9 cellular contexts compared by ENCODE assay signal in genomic region chr1:95072117-95072516, GRCh38. TPM values are rescaled to one million over a fixed set of nuclear protein-coding genes. Genes with fewer than 3 reads are reported as not detected.
DNase-seq lines count a peak whose midpoint lies in the region; ATAC-seq, FAIRE-seq and TF ChIP-seq lines count a peak whose summit lies in the region.
"Had no signal": no experiment of that assay in that cellular context is flagged by ENCODE, and none has a peak within 500 bp of the region (broad histone marks: within the 10 kb centered on the region; RNA-seq: fewer than 3 reads in every experiment).

No MANE protein-coding gene starts in this region.

- H3K9me3 Mint-ChIP-seq in Calu3 (ENCODE audit: low read depth, unreplicated experiment) = no peaks in the 10 kb centered on the region
- H3K9me3 Mint-ChIP-seq in endodermal cell = no peaks in the 10 kb centered on the region

- no peak overlapping the region for H3K27ac ChIP-seq in endodermal cell (ENCODE audit: low read depth, low read length)
- H3K27ac ChIP-seq in osteoblast (ENCODE audit: low read depth, low read length) = peak overlapping the region; percentile 84

- H4K20me1 ChIP-seq in osteoblast (ENCODE audit: insufficient read depth, low read length) = no peaks in the 10 kb centered on the region

- DNase-seq in Calu3 (no peak), NB4 (ENCODE audit: low read depth) (no peak), endodermal cell (no peak), osteoblast (ENCODE audit: insufficient read length, low spot score, missing footprints) (no peak), cerebellar cortex (ENCODE audit: low spot score) (no peak), germinal center (ENCODE audit: low spot score) (no peak), RCC 7860 (ENCODE audit: low spot score) (no peak)

- no peaks in the 10 kb centered on the region for H3K79me2 ChIP-seq in osteoblast (ENCODE audit: insufficient read depth, low read length)

- intact Hi-C loops in Calu3 (cut with micrococcal nuclease; ENCODE audit: unreplicated experiment) = loop anchor here (5.0 kb wide), 1 partner anchor 160 kb away; the partner anchor contains the start of gene RWDD3

- H3K27me3 ChIP-seq in endodermal cell (ENCODE audit: control insufficient read depth, insufficient read depth, low read length, poor library complexity, severe bottlenecking) = no peaks in the 10 kb centered on the region
- no peaks in the 10 kb centered on the region for H3K27me3 ChIP-seq in osteoblast (ENCODE audit: insufficient read depth, low read length)

- peak overlapping the region; percentile 94 for H2AFZ ChIP-seq in osteoblast (ENCODE audit: low read length)

- no peak for FAIRE-seq in RCC 7860 (lab: Jason Lieb, UNC)
- FAIRE-seq: islet of Langerhans had no signal

- H3K4me1 Mint-ChIP-seq in Calu3 (ENCODE audit: low read depth, unreplicated experiment) = peaks cover 43% of the 10 kb centered on the region
- H3K4me1 Mint-ChIP-seq in endodermal cell = peaks cover 37% of the 10 kb centered on the region

- BruUV-seq in Calu3 (replicated peaks; lab: Mats Ljungman, UMichigan) = TSS peak; percentile 77

- no peak for TF ChIP-seq POLR2A in NB4 (IDR thresholded peaks at IDR 0.05; ENCODE audit: extremely low read depth, insufficient read length)

- H3K36me3 Mint-ChIP-seq in Calu3 (ENCODE audit: insufficient read depth, unreplicated experiment) (peaks cover 16% of the 10 kb centered on the region), endodermal cell (ENCODE audit: low read depth) (peaks cover 7% of the 10 kb centered on the region)

- ATAC-seq in GM21786 (IDR thresholded peaks at IDR 0.05; ENCODE audit: unreplicated experiment) = no peak

- no peak for TF ChIP-seq CTCF in Calu3 (IDR thresholded peaks at IDR 0.05; ENCODE audit: unreplicated experiment)
- no peak for TF ChIP-seq CTCF in NB4 (IDR thresholded peaks at IDR 0.05; ENCODE audit: low read depth, low read length)
- TF ChIP-seq CTCF in endodermal cell (conservative IDR thresholded peaks at IDR 0.05) = no peak
- no peak for TF ChIP-seq CTCF in osteoblast (IDR thresholded peaks at IDR 0.05; ENCODE audit: extremely low read depth, low read depth, low read length)

- H3K36me3 ChIP-seq in endodermal cell (ENCODE audit: control insufficient read depth, insufficient read depth, low read length) (peaks cover 3% of the 10 kb centered on the region), osteoblast (ENCODE audit: insufficient read depth, low read length) (no peaks in the 10 kb centered on the region)

- CTCF ChIA-PET in Calu3 (lab: Charles Lee) = interaction anchor here (1.3 kb wide), 1 partner anchor 12 kb away, joined by 4 read pairs; no protein-coding TSS in a partner anchor

- H3K27ac Mint-ChIP-seq in Calu3 (ENCODE audit: unreplicated experiment) = peak overlapping the region; percentile 87
- peak overlapping the region; percentile 92 for H3K27ac Mint-ChIP-seq in endodermal cell

- H3K4me3 ChIP-seq in NB4 (ENCODE audit: low read depth, low read length) (peak overlapping the region; percentile 93), endodermal cell (ENCODE audit: low read length) (peak overlapping the region; percentile 95), osteoblast (ENCODE audit: insufficient read depth, low read length) (peak overlapping the region; percentile 83)

- peak overlapping the region; percentile 17 for H3K9ac ChIP-seq in endodermal cell (ENCODE audit: extremely low read depth, low read length, poor library complexity, severe bottlenecking)

- H3K9me3 ChIP-seq in endodermal cell (ENCODE audit: control insufficient read depth, low read length) (no peaks in the 10 kb centered on the region), osteoblast (ENCODE audit: low read depth, low read length) (no peaks in the 10 kb centered on the region)

- peak overlapping the region; percentile 96 for H3K4me3 Mint-ChIP-seq in Calu3 (ENCODE audit: low read depth, unreplicated experiment)
- peak overlapping the region; percentile 84 for H3K4me3 Mint-ChIP-seq in endodermal cell

- 20 to 29% methylated on average over 2 to 7 of the region's 7 CpGs for WGBS in endodermal cell (ENCODE audit: insufficient coverage in 1 of 2, insufficient read length in 1 of 2), 2 experiments

- H3K27me3 Mint-ChIP-seq in Calu3 (ENCODE audit: unreplicated experiment) = no peaks in the 10 kb centered on the region
- H3K27me3 Mint-ChIP-seq in endodermal cell (ENCODE audit: insufficient read depth) = no peaks in the 10 kb centered on the region

- H3K4me2 ChIP-seq in osteoblast (ENCODE audit: insufficient read depth, low read length) = peak overlapping the region; percentile 97

- no peaks in the 10 kb centered on the region for H3K4me1 ChIP-seq in endodermal cell (ENCODE audit: control insufficient read depth, insufficient read depth, low read length)
- peaks cover 12% of the 10 kb centered on the region for H3K4me1 ChIP-seq in osteoblast (ENCODE audit: insufficient read depth, low read length)

RNA-seq across cellular contexts. Expression of gene ALG14, which starts 0.6 kb away (rescaled TPM):
- total RNA-seq in Calu3 (2022) (5.8 and 7.0 TPM in 2 replicates), endodermal cell (1 to 10 TPM; 5.9 to 7.0 TPM), osteoblast (1.4 and 2.7 TPM in 2 replicates)
- 4.1 TPM for polyA plus RNA-seq in endodermal cell (2013, experiment 1 of 2)
- 3.5 TPM for polyA plus RNA-seq in endodermal cell (2013, experiment 2 of 2)

RNA-seq across cellular contexts. Expression of gene TLCD4, which starts 45.0 kb away (rescaled TPM):
- total RNA-seq in Calu3 (2022) (34.7 and 52.1 TPM in 2 replicates), endodermal cell (10 to 100 TPM in 1 of 2 donors, 1 to 10 TPM in 1; 6.4 to 19.3 TPM), osteoblast (2.2 and 2.4 TPM in 2 replicates)
- polyA plus RNA-seq in endodermal cell (2013, experiment 1 of 2) = 3.5 TPM
- 3.8 TPM for polyA plus RNA-seq in endodermal cell (2013, experiment 2 of 2)
